ENCODE assay signal across 3 cellular contexts in genomic region chr9:134204991-134205578, GRCh38.
TF ChIP-seq lines count a peak whose summit lies in the region.

No MANE protein-coding gene starts in this region.

TF ChIP-seq in IMR-90, 13 proteins besides CTCF, POLR2A, EP300 and RAD21:
- TF ChIP-seq FOS (IDR thresholded peaks at IDR 0.05; ENCODE audit: low read depth, low read length) = no peak
- no peak for TF ChIP-seq SMC3 (IDR thresholded peaks at IDR 0.05; ENCODE audit: low read depth, low read length)
- TF ChIP-seq MAZ (IDR thresholded peaks at IDR 0.05; ENCODE audit: borderline replicate concordance, low read depth, low read length) = no peak
- TF ChIP-seq CEBPB (IDR thresholded peaks at IDR 0.05; ENCODE audit: low read depth, low read length) = no peak
- no peak for TF ChIP-seq MXI1 (IDR thresholded peaks at IDR 0.05; ENCODE audit: borderline replicate concordance, low read depth, low read length)
- no peak for TF ChIP-seq NFE2L2 (IDR thresholded peaks at IDR 0.05; ENCODE audit: low read depth, low read length)
- TF ChIP-seq BHLHE40 (IDR thresholded peaks at IDR 0.05; ENCODE audit: low read depth, low read length) = no peak
- no peak for TF ChIP-seq RCOR1 (IDR thresholded peaks at IDR 0.05; ENCODE audit: insufficient replicate concordance, low read length)
- no peak for TF ChIP-seq CHD1 (IDR thresholded peaks at IDR 0.05; ENCODE audit: low read depth, low read length)
- TF ChIP-seq MAFK (IDR thresholded peaks at IDR 0.05; ENCODE audit: low read depth, low read length) = no peak
- no peak for TF ChIP-seq USF2 (IDR thresholded peaks at IDR 0.05; ENCODE audit: low read depth, low read length)

TF ChIP-seq in H1, 55 proteins besides CTCF, POLR2A, EP300 and RAD21:
- no peak for TF ChIP-seq SAP30 (IDR thresholded peaks at IDR 0.05; ENCODE audit: insufficient read depth, insufficient replicate concordance, low read length)
- no peak for TF ChIP-seq KDM5A (IDR thresholded peaks at IDR 0.05; ENCODE audit: low read length)
- no peak for TF ChIP-seq SP1 (IDR thresholded peaks at IDR 0.05; ENCODE audit: low read depth, low read length)
- no peak for TF ChIP-seq GTF2F1 (IDR thresholded peaks at IDR 0.05; ENCODE audit: borderline replicate concordance, low read depth, low read length)
- no peak for TF ChIP-seq EZH2 (IDR thresholded peaks at IDR 0.05; ENCODE audit: low read depth, low read length, severe bottlenecking)
- TF ChIP-seq FOSL1 (IDR thresholded peaks at IDR 0.05; ENCODE audit: insufficient read depth, low read depth, low read length) = no peak
- no peak for TF ChIP-seq ASH2L (IDR thresholded peaks at IDR 0.05; ENCODE audit: low read length)
- TF ChIP-seq ZNF274 (IDR thresholded peaks at IDR 0.05; ENCODE audit: borderline replicate concordance, extremely low read depth, low read length) = no peak
- no peak for TF ChIP-seq BACH1 (IDR thresholded peaks at IDR 0.05; ENCODE audit: low read length)
- no peak for TF ChIP-seq EGR1 (IDR thresholded peaks at IDR 0.05; ENCODE audit: borderline replicate concordance, low read depth, low read length)
- TF ChIP-seq CEBPB (IDR thresholded peaks at IDR 0.05; ENCODE audit: low read depth, low read length) = no peak
- no peak for TF ChIP-seq CREB1 (IDR thresholded peaks at IDR 0.05)
- no peak for TF ChIP-seq PHF8 (conservative IDR thresholded peaks at IDR 0.05; ENCODE audit: low read depth, low read length)

TF ChIP-seq in HepG2, 621 proteins besides CTCF, POLR2A, EP300 and RAD21 (continues in another document):
- 0 out of 2 replicates have a peak, but pooled peaks have one; percentile 21 for TF ChIP-seq HNF4G (IDR thresholded peaks at IDR 0.05; ENCODE audit: borderline replicate concordance, low read depth, low read length)
- TF ChIP-seq HNF4G (CRISPR knock-in tag; IDR thresholded peaks at IDR 0.05; ENCODE audit: borderline replicate concordance, low read depth) = no peak; the same call in 1 of the 2 replicates
- peak; percentile 64 for TF ChIP-seq KAT8 (CRISPR knock-in tag; IDR thresholded peaks at IDR 0.05)
- no peak for TF ChIP-seq RELA (CRISPR knock-in tag; IDR thresholded peaks at IDR 0.05)
- peak; percentile 47; the same call in 1 of the 2 replicates for TF ChIP-seq ZFX (CRISPR knock-in tag; IDR thresholded peaks at IDR 0.05; ENCODE audit: low read depth)
- no peak for TF ChIP-seq HNRNPK (IDR thresholded peaks at IDR 0.05; ENCODE audit: low read depth, low read length, poor library complexity, severe bottlenecking)
- peak; percentile 37; the same call in 1 of the 2 replicates for TF ChIP-seq FOXA3 (CRISPR knock-in tag; IDR thresholded peaks at IDR 0.05)
- TF ChIP-seq NCOA1 (CRISPR knock-in tag; IDR thresholded peaks at IDR 0.05) = no peak
- TF ChIP-seq ZNF33B (CRISPR knock-in tag; IDR thresholded peaks at IDR 0.05) = no peak
- TF ChIP-seq, protein P1, sequence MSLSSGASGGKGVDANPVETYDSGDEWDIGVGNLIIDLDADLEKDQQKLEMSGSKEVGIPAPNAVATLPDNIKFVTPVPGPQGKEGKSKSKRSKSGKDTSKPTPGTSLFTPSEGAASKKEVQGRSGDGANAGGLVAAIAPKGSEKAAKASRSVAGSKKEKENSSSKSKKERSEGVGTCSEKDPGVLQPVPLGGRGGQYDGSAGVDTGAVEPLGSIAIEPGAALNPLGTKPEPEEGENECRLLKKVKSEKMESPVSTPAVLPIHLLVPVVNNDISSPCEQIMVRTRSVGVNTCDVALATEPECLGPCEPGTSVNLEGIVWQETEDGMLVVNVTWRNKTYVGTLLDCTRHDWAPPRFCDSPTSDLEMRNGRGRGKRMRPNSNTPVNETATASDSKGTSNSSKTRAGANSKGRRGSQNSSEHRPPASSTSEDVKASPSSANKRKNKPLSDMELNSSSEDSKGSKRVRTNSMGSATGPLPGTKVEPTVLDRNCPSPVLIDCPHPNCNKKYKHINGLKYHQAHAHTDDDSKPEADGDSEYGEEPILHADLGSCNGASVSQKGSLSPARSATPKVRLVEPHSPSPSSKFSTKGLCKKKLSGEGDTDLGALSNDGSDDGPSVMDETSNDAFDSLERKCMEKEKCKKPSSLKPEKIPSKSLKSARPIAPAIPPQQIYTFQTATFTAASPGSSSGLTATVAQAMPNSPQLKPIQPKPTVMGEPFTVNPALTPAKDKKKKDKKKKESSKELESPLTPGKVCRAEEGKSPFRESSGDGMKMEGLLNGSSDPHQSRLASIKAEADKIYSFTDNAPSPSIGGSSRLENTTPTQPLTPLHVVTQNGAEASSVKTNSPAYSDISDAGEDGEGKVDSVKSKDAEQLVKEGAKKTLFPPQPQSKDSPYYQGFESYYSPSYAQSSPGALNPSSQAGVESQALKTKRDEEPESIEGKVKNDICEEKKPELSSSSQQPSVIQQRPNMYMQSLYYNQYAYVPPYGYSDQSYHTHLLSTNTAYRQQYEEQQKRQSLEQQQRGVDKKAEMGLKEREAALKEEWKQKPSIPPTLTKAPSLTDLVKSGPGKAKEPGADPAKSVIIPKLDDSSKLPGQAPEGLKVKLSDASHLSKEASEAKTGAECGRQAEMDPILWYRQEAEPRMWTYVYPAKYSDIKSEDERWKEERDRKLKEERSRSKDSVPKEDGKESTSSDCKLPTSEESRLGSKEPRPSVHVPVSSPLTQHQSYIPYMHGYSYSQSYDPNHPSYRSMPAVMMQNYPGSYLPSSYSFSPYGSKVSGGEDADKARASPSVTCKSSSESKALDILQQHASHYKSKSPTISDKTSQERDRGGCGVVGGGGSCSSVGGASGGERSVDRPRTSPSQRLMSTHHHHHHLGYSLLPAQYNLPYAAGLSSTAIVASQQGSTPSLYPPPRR (CRISPR knock-in tag; IDR thresholded peaks at IDR 0.05; ENCODE audit: borderline replicate concordance) = no peak
- no peak for TF ChIP-seq ZSCAN22 (CRISPR knock-in tag; IDR thresholded peaks at IDR 0.05)
- TF ChIP-seq, protein P2, sequence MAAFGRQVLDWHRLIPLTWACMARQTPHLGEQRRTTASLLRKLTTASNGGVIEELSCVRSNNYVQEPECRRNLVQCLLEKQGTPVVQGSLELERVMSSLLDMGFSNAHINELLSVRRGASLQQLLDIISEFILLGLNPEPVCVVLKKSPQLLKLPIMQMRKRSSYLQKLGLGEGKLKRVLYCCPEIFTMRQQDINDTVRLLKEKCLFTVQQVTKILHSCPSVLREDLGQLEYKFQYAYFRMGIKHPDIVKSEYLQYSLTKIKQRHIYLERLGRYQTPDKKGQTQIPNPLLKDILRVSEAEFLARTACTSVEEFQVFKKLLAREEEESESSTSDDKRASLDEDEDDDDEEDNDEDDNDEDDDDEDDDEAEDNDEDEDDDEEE (CRISPR knock-in tag; IDR thresholded peaks at IDR 0.05) = no peak
- TF ChIP-seq RFXAP (CRISPR knock-in tag; IDR thresholded peaks at IDR 0.05; ENCODE audit: borderline replicate concordance) = no peak
- 0 out of 2 replicates have a peak, but pooled peaks have one; percentile 18 for TF ChIP-seq TBX2 (CRISPR knock-in tag; IDR thresholded peaks at IDR 0.05; ENCODE audit: borderline replicate concordance)
- TF ChIP-seq GABPB1 (CRISPR knock-in tag; IDR thresholded peaks at IDR 0.05) = peak; percentile 39; the same call in 1 of the 2 replicates
- no peak for TF ChIP-seq ZNF652 (CRISPR knock-in tag; IDR thresholded peaks at IDR 0.05; ENCODE audit: borderline replicate concordance, low read depth)
- TF ChIP-seq ZBTB33 (CRISPR knock-in tag; IDR thresholded peaks at IDR 0.05) = 0 out of 2 replicates have a peak, but pooled peaks have one; percentile 16
- TF ChIP-seq RFX1 (IDR thresholded peaks at IDR 0.05) = no peak
- TF ChIP-seq PPARG (CRISPR knock-in tag; conservative IDR thresholded peaks at IDR 0.05) = peak; percentile 55; the same call in 1 of the 2 replicates
- TF ChIP-seq, protein P3, sequence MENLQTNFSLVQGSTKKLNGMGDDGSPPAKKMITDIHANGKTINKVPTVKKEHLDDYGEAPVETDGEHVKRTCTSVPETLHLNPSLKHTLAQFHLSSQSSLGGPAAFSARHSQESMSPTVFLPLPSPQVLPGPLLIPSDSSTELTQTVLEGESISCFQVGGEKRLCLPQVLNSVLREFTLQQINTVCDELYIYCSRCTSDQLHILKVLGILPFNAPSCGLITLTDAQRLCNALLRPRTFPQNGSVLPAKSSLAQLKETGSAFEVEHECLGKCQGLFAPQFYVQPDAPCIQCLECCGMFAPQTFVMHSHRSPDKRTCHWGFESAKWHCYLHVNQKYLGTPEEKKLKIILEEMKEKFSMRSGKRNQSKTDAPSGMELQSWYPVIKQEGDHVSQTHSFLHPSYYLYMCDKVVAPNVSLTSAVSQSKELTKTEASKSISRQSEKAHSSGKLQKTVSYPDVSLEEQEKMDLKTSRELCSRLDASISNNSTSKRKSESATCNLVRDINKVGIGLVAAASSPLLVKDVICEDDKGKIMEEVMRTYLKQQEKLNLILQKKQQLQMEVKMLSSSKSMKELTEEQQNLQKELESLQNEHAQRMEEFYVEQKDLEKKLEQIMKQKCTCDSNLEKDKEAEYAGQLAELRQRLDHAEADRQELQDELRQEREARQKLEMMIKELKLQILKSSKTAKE (CRISPR knock-in tag; IDR thresholded peaks at IDR 0.05; ENCODE audit: borderline replicate concordance) = no peak
- peak; percentile 61 for TF ChIP-seq HDAC2 (CRISPR knock-in tag; IDR thresholded peaks at IDR 0.05)
- TF ChIP-seq, protein P4, sequence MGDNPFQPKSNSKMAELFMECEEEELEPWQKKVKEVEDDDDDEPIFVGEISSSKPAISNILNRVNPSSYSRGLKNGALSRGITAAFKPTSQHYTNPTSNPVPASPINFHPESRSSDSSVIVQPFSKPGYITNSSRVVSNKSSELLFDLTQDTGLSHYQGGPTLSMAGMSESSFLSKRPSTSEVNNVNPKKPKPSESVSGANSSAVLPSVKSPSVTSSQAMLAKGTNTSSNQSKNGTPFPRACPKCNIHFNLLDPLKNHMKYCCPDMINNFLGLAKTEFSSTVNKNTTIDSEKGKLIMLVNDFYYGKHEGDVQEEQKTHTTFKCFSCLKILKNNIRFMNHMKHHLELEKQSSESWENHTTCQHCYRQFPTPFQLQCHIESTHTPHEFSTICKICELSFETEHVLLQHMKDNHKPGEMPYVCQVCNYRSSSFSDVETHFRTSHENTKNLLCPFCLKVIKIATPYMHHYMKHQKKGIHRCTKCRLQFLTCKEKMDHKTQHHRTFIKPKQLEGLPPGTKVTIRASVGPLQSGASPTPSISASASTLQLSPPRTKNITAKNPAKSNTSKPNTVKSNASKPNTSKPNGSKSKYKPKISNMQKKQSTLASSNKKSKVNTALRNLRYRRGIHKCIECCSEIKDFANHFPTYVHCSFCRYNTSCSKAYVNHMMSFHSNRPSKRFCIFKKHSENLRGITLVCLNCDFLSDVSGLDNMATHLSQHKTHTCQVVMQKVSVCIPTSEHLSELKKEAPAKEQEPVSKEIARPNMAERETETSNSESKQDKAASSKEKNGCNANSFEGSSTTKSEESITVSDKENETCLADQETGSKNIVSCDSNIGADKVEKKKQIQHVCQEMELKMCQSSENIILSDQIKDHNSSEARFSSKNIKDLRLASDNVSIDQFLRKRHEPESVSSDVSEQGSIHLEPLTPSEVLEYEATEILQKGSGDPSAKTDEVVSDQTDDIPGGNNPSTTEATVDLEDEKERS (CRISPR knock-in tag; IDR thresholded peaks at IDR 0.05) = no peak
- TF ChIP-seq SALL1 (CRISPR knock-in tag; IDR thresholded peaks at IDR 0.05) = peak; percentile 42; the same call in 1 of the 2 replicates
- TF ChIP-seq ZNF281 (CRISPR knock-in tag; IDR thresholded peaks at IDR 0.05; ENCODE audit: borderline replicate concordance) = no peak
- 0 out of 2 replicates have a peak, but pooled peaks have one; percentile 22 for TF ChIP-seq NCOA2 (CRISPR knock-in tag; IDR thresholded peaks at IDR 0.05)
- TF ChIP-seq, protein P5, sequence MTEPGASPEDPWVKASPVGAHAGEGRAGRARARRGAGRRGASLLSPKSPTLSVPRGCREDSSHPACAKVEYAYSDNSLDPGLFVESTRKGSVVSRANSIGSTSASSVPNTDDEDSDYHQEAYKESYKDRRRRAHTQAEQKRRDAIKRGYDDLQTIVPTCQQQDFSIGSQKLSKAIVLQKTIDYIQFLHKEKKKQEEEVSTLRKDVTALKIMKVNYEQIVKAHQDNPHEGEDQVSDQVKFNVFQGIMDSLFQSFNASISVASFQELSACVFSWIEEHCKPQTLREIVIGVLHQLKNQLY (CRISPR knock-in tag; IDR thresholded peaks at IDR 0.05) = no peak
- TF ChIP-seq PCBP1 (IDR thresholded peaks at IDR 0.05; ENCODE audit: borderline replicate concordance, low read depth, low read length) = no peak
- TF ChIP-seq SP5 (CRISPR knock-in tag; IDR thresholded peaks at IDR 0.05; ENCODE audit: borderline replicate concordance, low read depth) = peak; percentile 89
- TF ChIP-seq U2AF1 (optimal IDR thresholded peaks at IDR 0.05; ENCODE audit: low read depth, low read length) = no peak
- peak; percentile 65 for TF ChIP-seq SAP130 (CRISPR knock-in tag; IDR thresholded peaks at IDR 0.05; ENCODE audit: low read depth)
- TF ChIP-seq KLF6 (CRISPR knock-in tag; IDR thresholded peaks at IDR 0.05) = no peak
- TF ChIP-seq JARID2 (CRISPR knock-in tag; IDR thresholded peaks at IDR 0.05; ENCODE audit: insufficient replicate concordance) = no peak
- no peak for TF ChIP-seq HOXA3 (CRISPR knock-in tag; IDR thresholded peaks at IDR 0.05)
- 0 out of 2 replicates have a peak, but pooled peaks have one; percentile 24 for TF ChIP-seq EEA1 (CRISPR knock-in tag; IDR thresholded peaks at IDR 0.05; ENCODE audit: borderline replicate concordance)
- TF ChIP-seq MED1 (CRISPR knock-in tag; IDR thresholded peaks at IDR 0.05) = peak; percentile 79
- TF ChIP-seq NBN (conservative IDR thresholded peaks at IDR 0.05) = no peak
- TF ChIP-seq NFYB (CRISPR knock-in tag; IDR thresholded peaks at IDR 0.05) = no peak
